In genomic region chr13:113576597-113576996, GRCh38 we compare ENCODE assay signal across 29 cellular contexts.
"Had no signal": no experiment of that assay in that cellular context is flagged by ENCODE, and none has a peak within 500 bp of the region (broad histone marks: within the 10 kb centered on the region; RNA-seq: fewer than 3 reads in every experiment).

No MANE protein-coding gene starts in this region.

- H3K27ac Mint-ChIP-seq: naive thymus-derived CD8-positive, alpha-beta T cell; natural killer cell treated with Interleukin-12 subunit alpha and Interleukin-12 subunit beta and Interleukin-15 and Interleukin-18, amount 100 ng/mL, for 72 hours; nephron progenitor cell; stimulated activated memory B cell treated with anti-CD40 and anti-IgM and Interleukin-4, amounts not matched to agents 10 μg/mL and 1 μg/mL and 100 μg/mL, for 72 hours; stimulated activated naive CD8-positive, alpha-beta T cell treated with anti-CD3 and anti-CD28 coated beads, Interleukin-15, amount 100 ng/mL, for 72 hours had no signal

- ATAC-seq: naive thymus-derived CD8-positive, alpha-beta T cell; natural killer cell treated with Interleukin-12 subunit alpha and Interleukin-12 subunit beta and Interleukin-15 and Interleukin-18, amount 100 ng/mL, for 72 hours; pancreas; psoas muscle; right cardiac atrium; sciatic nerve; stimulated activated memory B cell treated with anti-CD40 and anti-IgM and Interleukin-4, amounts not matched to agents 10 μg/mL and 1 μg/mL and 100 μg/mL, for 72 hours; stimulated activated naive CD8-positive, alpha-beta T cell treated with anti-CD3 and anti-CD28 coated beads, Interleukin-15, amount 100 ng/mL, for 72 hours; stimulated activated naive CD8-positive, alpha-beta T cell treated with anti-CD3 and anti-CD28 coated beads, Interleukin-15, Interleukin-2, amounts not matched to agents 100 U/mL and 50 U/mL, for 24 hours had no signal

- H3K36me3 ChIP-seq: neutrophil, pancreas, spleen, thoracic aorta, thyroid gland, tibial nerve, upper lobe of left lung, vagina had no signal

- H3K27me3 ChIP-seq: neutrophil, pancreas, spleen, thyroid gland, tibial nerve, upper lobe of left lung, vagina had no signal

- H3K4me1 Mint-ChIP-seq: naive thymus-derived CD8-positive, alpha-beta T cell; nephron progenitor cell; neural crest cell; stimulated activated memory B cell treated with anti-CD40 and anti-IgM and Interleukin-4, amounts not matched to agents 10 μg/mL and 1 μg/mL and 100 μg/mL, for 72 hours; stimulated activated naive CD8-positive, alpha-beta T cell treated with anti-CD3 and anti-CD28 coated beads, Interleukin-15, amount 100 ng/mL, for 72 hours had no signal

- H3K9me3 ChIP-seq: neutrophil, pancreas, thyroid gland, vagina had no signal

- H3K27ac ChIP-seq: neutrophil, pancreas, psoas muscle, skin epidermis, spleen, thoracic aorta, thyroid gland, tibial nerve, upper lobe of left lung, vagina had no signal

- DNase-seq: naive thymus-derived CD8-positive, alpha-beta T cell; nephron progenitor cell; nucleus accumbens; pancreas; psoas muscle; right cardiac atrium; spleen; stimulated activated CD4-positive, alpha-beta T cell treated with anti-CD3 and anti-CD28 coated beads, Interleukin-12 subunit alpha, Interleukin-12 subunit beta, amount 100 ng/mL, for 4 hours; stimulated activated CD4-positive, alpha-beta T cell treated with anti-CD3 and anti-CD28 coated beads, Interleukin-1b, Interleukin-23, amount 100 ng/mL, for 48 hours; stimulated activated CD4-positive, alpha-beta T cell treated with anti-CD3 and anti-CD28 coated beads, Interleukin-4, amount 100 ng/mL, for 1 hour; stimulated activated CD4-positive, alpha-beta T cell treated with anti-CD3 and anti-CD28 coated beads, Interleukin-4, amount 100 ng/mL, for 4 hours; stimulated activated CD8-positive, alpha-beta memory T cell treated with anti-CD3 and anti-CD28 coated beads, Interleukin-4, amount 100 ng/mL, for 48 hours; stimulated activated naive CD4-positive, alpha-beta T cell; stimulated activated naive CD8-positive, alpha-beta T cell treated with anti-CD3 and anti-CD28 coated beads, Interleukin-15, amount 100 ng/mL, for 72 hours; stimulated activated naive CD8-positive, alpha-beta T cell treated with anti-CD3 and anti-CD28 coated beads, Interleukin-15, Interleukin-2, amounts not matched to agents 100 U/mL and 50 U/mL, for 24 hours; thyroid gland; trophoblast cell; upper lobe of left lung had no signal

- FAIRE-seq: pancreas, urothelium cell line had no signal

- H3K4me1 ChIP-seq: pancreas, psoas muscle, spleen, thyroid gland, tibial nerve, upper lobe of left lung, vagina had no signal

- H3K4me2 ChIP-seq: smooth muscle cell had no signal

- H3K4me3 ChIP-seq: pancreas, psoas muscle, skin epidermis, smooth muscle cell, spleen, thoracic aorta, thyroid gland, tibial nerve, upper lobe of left lung, vagina had no signal

- H3K4me3 Mint-ChIP-seq: naive thymus-derived CD8-positive, alpha-beta T cell; natural killer cell treated with Interleukin-12 subunit alpha and Interleukin-12 subunit beta and Interleukin-15 and Interleukin-18, amount 100 ng/mL, for 72 hours; nephron progenitor cell; neural crest cell; stimulated activated memory B cell treated with anti-CD40 and anti-IgM and Interleukin-4, amounts not matched to agents 10 μg/mL and 1 μg/mL and 100 μg/mL, for 72 hours; stimulated activated naive CD8-positive, alpha-beta T cell treated with anti-CD3 and anti-CD28 coated beads, Interleukin-15, amount 100 ng/mL, for 72 hours had no signal
